In genomic region chr21:37074546-37074945, GRCh38 we compare ENCODE assay signal across 2 cellular contexts.
TF ChIP-seq lines count a peak whose summit lies in the region.

No MANE protein-coding gene starts in this region.

TF ChIP-seq in HCT116, 20 proteins besides CTCF, POLR2A, EP300 and RAD21:
- TF ChIP-seq SP1 (IDR thresholded peaks at IDR 0.05; ENCODE audit: low read depth) (no peak), ZFX (IDR thresholded peaks at IDR 0.05) (no peak), ATF3 (IDR thresholded peaks at IDR 0.05) (no peak), ELF1 (IDR thresholded peaks at IDR 0.05; ENCODE audit: borderline replicate concordance, low read depth) (no peak), SRF (IDR thresholded peaks at IDR 0.05; ENCODE audit: low read depth) (no peak), ZNF274 (IDR thresholded peaks at IDR 0.05; ENCODE audit: low read depth, low read length) (no peak), EZH2phosphoT487 (IDR thresholded peaks at IDR 0.05; ENCODE audit: borderline replicate concordance) (no peak), SIN3A (IDR thresholded peaks at IDR 0.05; ENCODE audit: low read depth) (no peak), EGR1 (IDR thresholded peaks at IDR 0.05; ENCODE audit: low read depth) (no peak), YY1 (IDR thresholded peaks at IDR 0.05; ENCODE audit: extremely low read depth, insufficient replicate concordance, low read depth, low read length) (no peak)

TF ChIP-seq in GM12878, 131 proteins besides CTCF, POLR2A, EP300 and RAD21:
- TF ChIP-seq MLLT1 (IDR thresholded peaks at IDR 0.05), result peak; percentile 49; the same call in 1 of the 2 replicates
- TF ChIP-seq EED (IDR thresholded peaks at IDR 0.05; ENCODE audit: low read depth), result no peak
